In the genomic region with DNA sequence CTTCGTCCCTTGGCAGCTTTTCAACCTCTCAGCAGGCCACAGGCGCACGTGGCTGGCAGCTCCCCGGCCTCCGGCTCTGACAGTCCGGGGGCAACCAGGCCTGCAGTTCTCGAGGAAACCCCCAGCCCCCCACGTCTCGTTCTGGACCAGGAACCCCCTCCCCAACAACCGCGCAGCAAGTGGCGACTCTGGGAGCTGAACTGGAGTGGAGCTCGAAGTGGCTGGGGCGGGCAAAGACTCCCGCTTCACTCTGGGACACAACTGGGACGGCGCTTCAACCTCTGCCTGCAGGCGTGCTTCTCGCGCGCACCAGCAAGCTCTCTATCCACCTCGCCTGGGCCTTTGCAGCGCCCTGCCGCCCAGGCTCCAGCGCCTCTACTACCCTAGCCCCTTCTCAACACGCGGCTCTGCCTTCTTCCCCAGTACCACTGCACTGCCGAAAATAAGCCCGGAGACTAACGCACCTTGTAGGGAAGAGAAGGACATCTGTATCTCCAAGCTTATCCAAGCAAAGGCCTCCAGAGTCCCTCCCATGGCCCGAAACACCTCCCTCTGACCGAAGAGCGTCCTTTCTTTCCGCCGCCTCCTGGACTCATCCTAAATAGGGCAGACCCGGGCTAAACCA, we compare ENCODE assay signal across 1 cellular context.
A peak's percentile ranks its signal among the peaks of the same experiment; 100 is the strongest.
TF ChIP-seq lines count a peak whose summit lies in the region.

No MANE protein-coding gene starts in this region.

TF ChIP-seq in WTC11, 78 proteins besides CTCF, POLR2A, EP300 and RAD21 (continued from another document):
- 0 out of 2 replicates have a peak, but pooled peaks have one; percentile 38 for TF ChIP-seq FOXP4 (CRISPR knock-in tag; IDR thresholded peaks at IDR 0.05)
- no peak for TF ChIP-seq RELA (CRISPR knock-in tag; IDR thresholded peaks at IDR 0.05; ENCODE audit: borderline replicate concordance)
- no peak for TF ChIP-seq ZBTB21 (CRISPR knock-in tag; IDR thresholded peaks at IDR 0.05; ENCODE audit: borderline replicate concordance)
